ENCODE assay signal across 15 cellular contexts in the genomic region with DNA sequence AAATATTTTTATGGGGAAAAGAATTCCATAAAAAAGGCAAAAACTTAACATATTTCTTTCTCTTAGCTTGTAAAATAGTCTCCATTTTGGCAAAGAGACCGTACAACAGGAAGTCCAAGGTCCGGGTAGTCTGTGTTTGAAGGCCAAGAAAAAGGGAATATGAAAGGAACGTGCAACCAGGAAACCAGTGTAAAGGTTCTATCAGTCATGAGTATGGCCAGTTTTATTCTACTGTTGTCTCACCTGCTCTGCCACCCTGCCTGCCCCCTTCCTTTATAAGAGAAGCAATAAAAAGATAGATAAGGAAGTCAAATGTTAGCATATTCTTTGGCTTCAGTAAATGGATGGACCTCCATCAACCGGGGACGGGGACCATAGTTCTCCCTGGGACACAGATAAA.
DNase-seq lines count a peak whose midpoint lies in the region; ATAC-seq and TF ChIP-seq lines count a peak whose summit lies in the region.
"Had no signal": no experiment of that assay in that cellular context is flagged by ENCODE, and none has a peak within 500 bp of the region (broad histone marks: within the 10 kb centered on the region; RNA-seq: fewer than 3 reads in every experiment).

No MANE protein-coding gene starts in this region.

- WGBS in transverse colon (ENCODE audit: low coverage in 1 of 2), 2 donors, result 51 to 54% methylated on average over 5 of the region's 5 CpGs

- H3K9me3 ChIP-seq in colonic mucosa (no peaks in the 10 kb centered on the region), mucosa of descending colon (no peaks in the 10 kb centered on the region), transverse colon (no peaks in the 10 kb centered on the region)

- ATAC-seq in mucosa of descending colon, result peak; percentile 98
- no peak for ATAC-seq in activated T-cell treated with anti-CD3 and anti-CD28 coated beads, Interleukin-2, amount 50 U/mL, for 72 hours (replicated peaks in 1 of 2)
- ATAC-seq: CD8-positive, alpha-beta T cell had no signal

- no peak overlapping the region for H3K4me3 ChIP-seq in colonic mucosa
- H3K4me3 ChIP-seq in mucosa of descending colon, result no peak overlapping the region
- no peak overlapping the region for H3K4me3 ChIP-seq in transverse colon
- H3K4me3 ChIP-seq: BLaER1 treated with 17β-estradiol and CSF1 and Interleukin-3, amounts not matched to agents 10 nM and 100 nM had no signal

- peak; percentile 71 for DNase-seq in NCI-H146 (lab: John Stamatoyannopoulos, UW)
- peak; percentile 26 for DNase-seq in colonic mucosa
- peak in 1 of 3 donors; percentile 42 for DNase-seq in mucosa of descending colon
- peak; percentile 7 for DNase-seq in transverse colon
- DNase-seq in NOMO-1 treated with dmso at 0.1 percent for 144 hours (lab: John Stamatoyannopoulos, UW; ENCODE audit: unreplicated experiment), result no peak
- DNase-seq in activated T-cell treated with anti-CD3 and anti-CD28 coated beads, Interleukin-2, amount 50 U/mL, for 72 hours, result no peak
- no peak for DNase-seq in NCI-H446 treated with DMSO at 0.1 percent for 48 hours (lab: John Stamatoyannopoulos, UW)
- DNase-seq: Calu3; CD8-positive, alpha-beta T cell; DMS79 treated with DMSO at 0.1 percent for 48 hours; GF-D8; GOT3; H9 had no signal

- H3K9ac ChIP-seq in colonic mucosa (ENCODE audit: low read depth in 2 of 2, low read length in 2 of 2), result no peak overlapping the region
- H3K9ac ChIP-seq: BLaER1 treated with 17β-estradiol and CSF1 and Interleukin-3, amounts not matched to agents 10 nM and 100 nM had no signal

- H3K36me3 ChIP-seq in colonic mucosa, result no peaks in the 10 kb centered on the region
- no peaks in the 10 kb centered on the region for H3K36me3 ChIP-seq in mucosa of descending colon (ENCODE audit: low read depth)
- H3K36me3 ChIP-seq in transverse colon, result no peaks in the 10 kb centered on the region
- H3K36me3 ChIP-seq: BLaER1 treated with 17β-estradiol and CSF1 and Interleukin-3, amounts not matched to agents 10 nM and 100 nM had no signal

- no peaks in the 10 kb centered on the region for H3K27me3 Mint-ChIP-seq in activated T-cell treated with anti-CD3 and anti-CD28 coated beads, Interleukin-2, amount 50 U/mL, for 72 hours (ENCODE audit: low read depth)
- H3K27me3 Mint-ChIP-seq: B cell had no signal

- no peaks in the 10 kb centered on the region for H3K4me1 ChIP-seq in colonic mucosa
- H3K4me1 ChIP-seq in mucosa of descending colon (ENCODE audit: low read depth), result no peaks in the 10 kb centered on the region
- no peaks in the 10 kb centered on the region for H3K4me1 ChIP-seq in transverse colon

- no peaks in the 10 kb centered on the region for H3K27me3 ChIP-seq in colonic mucosa
- H3K27me3 ChIP-seq in transverse colon, result no peaks in the 10 kb centered on the region
- H3K27me3 ChIP-seq: BLaER1 treated with 17β-estradiol and CSF1 and Interleukin-3, amounts not matched to agents 10 nM and 100 nM had no signal

- H3K27ac ChIP-seq in colonic mucosa (no peak overlapping the region), transverse colon (no peak overlapping the region)

- no peak overlapping the region for H3K27ac Mint-ChIP-seq in activated T-cell treated with anti-CD3 and anti-CD28 coated beads, Interleukin-2, amount 50 U/mL, for 72 hours
- H3K27ac Mint-ChIP-seq: B cell; CD8-positive, alpha-beta T cell; H9 had no signal

- intact Hi-C loops in colonic mucosa (cut with DNase I), result no loop called here
- intact Hi-C loops in mucosa of descending colon (cut with DNase I, micrococcal nuclease), result no loop called here
- intact Hi-C loops in transverse colon (cut with DNase I; ENCODE audit: low total_unique reads), result no loop called here

- no peak overlapping the region for H3K4me3 Mint-ChIP-seq in activated T-cell treated with anti-CD3 and anti-CD28 coated beads, Interleukin-2, amount 50 U/mL, for 72 hours
- H3K4me3 Mint-ChIP-seq: B cell; CD8-positive, alpha-beta T cell; H9 had no signal

- TF ChIP-seq EP300 in transverse colon (IDR thresholded peaks at IDR 0.05; ENCODE audit: low read depth), result no peak

- TF ChIP-seq CTCF in colonic mucosa (IDR thresholded peaks at IDR 0.05) (no peak), mucosa of descending colon (IDR thresholded peaks at IDR 0.05) (no peak), transverse colon (IDR thresholded peaks at IDR 0.05) (no peak)

- H3K9me3 Mint-ChIP-seq in activated T-cell treated with anti-CD3 and anti-CD28 coated beads, Interleukin-2, amount 50 U/mL, for 72 hours, result peaks cover 1 to 2% of the 10 kb centered on the region in 2 donors
- H3K9me3 Mint-ChIP-seq: H9 had no signal

- no peaks in the 10 kb centered on the region for H3K36me3 Mint-ChIP-seq in activated T-cell treated with anti-CD3 and anti-CD28 coated beads, Interleukin-2, amount 50 U/mL, for 72 hours (ENCODE audit: insufficient read depth in 2 of 2)
- H3K36me3 Mint-ChIP-seq: CD8-positive, alpha-beta T cell had no signal

- no peak for TF ChIP-seq POLR2A in transverse colon (IDR thresholded peaks at IDR 0.05)

- in situ Hi-C loops in transverse colon (cut with MboI; ENCODE audit: low pct_ligation_motif_present in 1 of 4, low pct_unique_long_range_greater_than_20kb in 1 of 4, low sequenced_read_pairs in 3 of 4), result no loop called here

- H3K4me1 Mint-ChIP-seq in activated T-cell treated with anti-CD3 and anti-CD28 coated beads, Interleukin-2, amount 50 U/mL, for 72 hours (ENCODE audit: low read depth), result no peaks in the 10 kb centered on the region
- H3K4me1 Mint-ChIP-seq: B cell had no signal

Comparison
In these comparisons a context has a peak if more than half of its experiments do, and no peak if none do; other contexts are left out.
1. DNase-seq: peak in NCI-H146 (single experiment), colonic mucosa (single experiment) and transverse colon (single experiment); none in NOMO-1 treated with dmso at 0.1 percent for 144 hours (single experiment), activated T-cell treated with anti-CD3 and anti-CD28 coated beads, Interleukin-2, amount 50 U/mL, for 72 hours (0 of 2) and NCI-H446 treated with DMSO at 0.1 percent for 48 hours (single experiment).